8 cellular contexts compared by ENCODE assay signal in genomic region chr2:66575625-66576371, GRCh38.
DNase-seq lines count a peak whose midpoint lies in the region; ATAC-seq and TF ChIP-seq lines count a peak whose summit lies in the region.

No MANE protein-coding gene starts in this region.

- no peaks in the 10 kb centered on the region for H3K9me3 Mint-ChIP-seq in endothelial cell (ENCODE audit: unreplicated experiment)
- peaks cover 0 to 13% (median 0%) of the 10 kb centered on the region in 11 donors for H3K9me3 Mint-ChIP-seq in naive thymus-derived CD4-positive, alpha-beta T cell

- H3K27ac Mint-ChIP-seq in endothelial cell (ENCODE audit: unreplicated experiment): peak overlapping the region; percentile 97
- peak overlapping the region in 1 of 9 donors; percentile 29 for H3K27ac Mint-ChIP-seq in naive thymus-derived CD4-positive, alpha-beta T cell

- TF ChIP-seq CTCF in LNCaP clone FGC (IDR thresholded peaks at IDR 0.05; ENCODE audit: control insufficient read depth, extremely low read depth, insufficient read depth): no peak
- no peak for TF ChIP-seq CTCF in endothelial cell (IDR thresholded peaks at IDR 0.05; ENCODE audit: unreplicated experiment)

- ATAC-seq in naive thymus-derived CD4-positive, alpha-beta T cell: no peak
- ATAC-seq in HG02610 (IDR thresholded peaks at IDR 0.05; ENCODE audit: unreplicated experiment): no peak

- peaks cover 13% of the 10 kb centered on the region for H3K4me1 Mint-ChIP-seq in endothelial cell (ENCODE audit: unreplicated experiment)
- H3K4me1 Mint-ChIP-seq in naive thymus-derived CD4-positive, alpha-beta T cell: peaks cover 0 to 16% (median 11%) of the 10 kb centered on the region in 7 donors

- no peaks in the 10 kb centered on the region for H3K4me1 ChIP-seq in ACC112 (ENCODE audit: control insufficient read depth, insufficient read depth, low read length, unreplicated experiment)
- no peaks in the 10 kb centered on the region for H3K4me1 ChIP-seq in naive thymus-derived CD4-positive, alpha-beta T cell (ENCODE audit: control insufficient read depth in 2 of 2, insufficient read depth in 2 of 2, low read length in 2 of 2)

- DNase-seq in LNCaP clone FGC (ENCODE audit: low read depth) (no peak), endothelial cell (ENCODE audit: low spot score) (peak; percentile 60), pons (ENCODE audit: low spot score) (no peak), NCI-H1417 (lab: John Stamatoyannopoulos, UW) (no peak), NOMO-1 treated with dmso at 0.1 percent for 144 hours (lab: John Stamatoyannopoulos, UW; ENCODE audit: unreplicated experiment) (no peak)
- DNase-seq in naive thymus-derived CD4-positive, alpha-beta T cell: no peak

- H3K4me3 ChIP-seq in ACC112 (ENCODE audit: low read depth, low read length) (peak overlapping the region; percentile 78), LNCaP clone FGC (ENCODE audit: low read depth, low read length) (peak overlapping the region; percentile 45)
- no peak overlapping the region for H3K4me3 ChIP-seq in naive thymus-derived CD4-positive, alpha-beta T cell (ENCODE audit: low read length)

- no peak overlapping the region for H3K27ac ChIP-seq in ACC112 (ENCODE audit: low read depth, low read length)
- no peak overlapping the region for H3K27ac ChIP-seq in naive thymus-derived CD4-positive, alpha-beta T cell (ENCODE audit: low read depth, low read length)

- H3K4me3 Mint-ChIP-seq in endothelial cell (ENCODE audit: unreplicated experiment): peak overlapping the region; percentile 89
- peak overlapping the region in 7 of 10 donors; percentile 29 to 72 (median 64) for H3K4me3 Mint-ChIP-seq in naive thymus-derived CD4-positive, alpha-beta T cell

- no peaks in the 10 kb centered on the region for H3K36me3 ChIP-seq in ACC112 (ENCODE audit: insufficient read depth, low read length)
- H3K36me3 ChIP-seq in naive thymus-derived CD4-positive, alpha-beta T cell (ENCODE audit: control insufficient read depth in 2 of 3, insufficient read depth in 3 of 3, low read length in 3 of 3): no peaks in the 10 kb centered on the region

- no peaks in the 10 kb centered on the region for H3K9me3 ChIP-seq in naive thymus-derived CD4-positive, alpha-beta T cell (ENCODE audit: control insufficient read depth in 2 of 3, low read length in 3 of 3)

- CTCF ChIA-PET in naive thymus-derived CD4-positive, alpha-beta T cell (lab: Charles Lee): no interaction called here

- POLR2A ChIA-PET in naive thymus-derived CD4-positive, alpha-beta T cell (lab: Charles Lee): no interaction called here

- H3K27me3 ChIP-seq in ACC112 (ENCODE audit: insufficient read depth, low read length): peaks cover 38% of the 10 kb centered on the region
- peaks cover 0 to 6% of the 10 kb centered on the region in 2 donors for H3K27me3 ChIP-seq in naive thymus-derived CD4-positive, alpha-beta T cell (ENCODE audit: control insufficient read depth in 2 of 2, insufficient read depth in 2 of 2, low read length in 2 of 2)

- H3K27me3 Mint-ChIP-seq in endothelial cell (ENCODE audit: unreplicated experiment): peaks cover 19% of the 10 kb centered on the region
- H3K27me3 Mint-ChIP-seq in naive thymus-derived CD4-positive, alpha-beta T cell: peaks cover 57 to 75% (median 71%) of the 10 kb centered on the region in 5 donors

- H3K79me2 ChIP-seq in ACC112 (ENCODE audit: control insufficient read depth, insufficient read depth, low read length, unreplicated experiment): no peaks in the 10 kb centered on the region

- intact Hi-C loops in naive thymus-derived CD4-positive, alpha-beta T cell (cut with micrococcal nuclease): loop anchor here in 1 of 2 donors (2.0 kb wide), 1 partner anchor 141 kb away; the partner anchor contains the start of gene MEIS1

- H2AFZ ChIP-seq in ACC112 (ENCODE audit: low read length, unreplicated experiment): peak overlapping the region; percentile 69

- no peaks in the 10 kb centered on the region for H3K36me3 Mint-ChIP-seq in endothelial cell (ENCODE audit: low read depth, unreplicated experiment)
- peaks cover 0 to 6% (median 0%) of the 10 kb centered on the region in 5 donors for H3K36me3 Mint-ChIP-seq in naive thymus-derived CD4-positive, alpha-beta T cell
